ENCODE assay signal across 1 cellular context in genomic region chr1:202045699-202046098, GRCh38.
TF ChIP-seq lines count a peak whose summit lies in the region.

No MANE protein-coding gene starts in this region.

TF ChIP-seq in IMR-90, 13 proteins besides CTCF, POLR2A, EP300 and RAD21 (continued from another document):
- TF ChIP-seq FOS (IDR thresholded peaks at IDR 0.05; ENCODE audit: low read depth, low read length) (no peak), SMC3 (IDR thresholded peaks at IDR 0.05; ENCODE audit: low read depth, low read length) (no peak), MAFK (IDR thresholded peaks at IDR 0.05; ENCODE audit: low read depth, low read length) (no peak), MAZ (IDR thresholded peaks at IDR 0.05; ENCODE audit: borderline replicate concordance, low read depth, low read length) (no peak), NFE2L2 (IDR thresholded peaks at IDR 0.05; ENCODE audit: low read depth, low read length) (no peak)
